In the genomic region with DNA sequence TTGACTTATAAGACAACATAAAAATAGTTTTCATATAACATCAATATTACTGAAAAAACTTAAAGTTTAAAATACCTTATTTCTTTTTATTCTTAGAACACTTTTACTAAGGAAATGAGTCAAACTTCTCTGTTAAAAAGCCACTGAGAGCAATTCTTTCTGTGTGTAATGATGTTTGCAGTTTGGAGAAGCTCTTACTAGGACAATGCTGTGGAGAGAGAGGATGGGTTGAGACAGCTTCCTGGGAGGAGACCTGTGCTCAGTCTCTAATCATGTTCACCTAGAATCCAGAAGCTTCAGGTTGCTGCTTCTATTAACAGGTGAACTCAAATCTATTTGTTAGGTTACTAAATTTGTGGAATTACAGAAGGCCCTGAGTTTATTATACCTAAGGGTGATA, we compare ENCODE assay signal across 19 cellular contexts.
"Had no signal": no experiment of that assay in that cellular context is flagged by ENCODE, and none has a peak within 500 bp of the region (broad histone marks: within the 10 kb centered on the region; RNA-seq: fewer than 3 reads in every experiment).

No MANE protein-coding gene starts in this region.

- H3K36me3 ChIP-seq: ascending aorta, esophagus squamous epithelium, pancreas, thyroid gland had no signal

- H3K9me3 ChIP-seq: ascending aorta, esophagus squamous epithelium, mucosa of descending colon, pancreas, thyroid gland had no signal

- H3K4me3 ChIP-seq: ascending aorta, esophagus squamous epithelium, mucosa of descending colon, pancreas, thyroid gland had no signal

- H3K4me3 Mint-ChIP-seq: activated CD4-positive, alpha-beta memory T cell treated with anti-CD3 and anti-CD28 coated beads for 36 hours; activated CD4-positive, alpha-beta T cell treated with anti-CD3 and anti-CD28 coated beads for 36 hours; activated CD8-positive, alpha-beta memory T cell treated with anti-CD3 and anti-CD28 coated beads, Interleukin-2, amount 10 ng/mL, durations not matched to agents 7 days and 5 days; activated naive CD4-positive, alpha-beta T cell treated with anti-CD3 and anti-CD28 coated beads for 36 hours; naive thymus-derived CD4-positive, alpha-beta T cell; stimulated activated naive B cell treated with anti-CD40 and anti-IgM and Interleukin-4, amounts not matched to agents 10 μg/mL and 1 μg/mL and 100 μg/mL, for 72 hours; T-cell had no signal

- FAIRE-seq: colon had no signal

- DNase-seq: activated CD4-positive, alpha-beta memory T cell treated with anti-CD3 and anti-CD28 coated beads for 36 hours; activated CD4-positive, alpha-beta T cell treated with anti-CD3 and anti-CD28 coated beads for 36 hours; activated CD8-positive, alpha-beta memory T cell treated with anti-CD3 and anti-CD28 coated beads, Interleukin-2, amount 10 ng/mL, durations not matched to agents 7 days and 5 days; activated naive CD4-positive, alpha-beta T cell treated with anti-CD3 and anti-CD28 coated beads for 36 hours; activated T-cell treated with anti-CD3 and anti-CD28 coated beads, Interleukin-2, amount 50 U/mL, for 1 hour; caudate nucleus; esophagus squamous epithelium; head of caudate nucleus; mucosa of descending colon; naive thymus-derived CD4-positive, alpha-beta T cell; pancreas; stimulated activated CD4-positive, alpha-beta T cell treated with anti-CD3 and anti-CD28 coated beads, Interleukin-2, amount 100 ng/mL, for 48 hours; stimulated activated naive B cell treated with anti-CD40 and anti-IgM and Interleukin-4, amounts not matched to agents 10 μg/mL and 1 μg/mL and 100 μg/mL, for 72 hours; T-cell; T1000; thyroid gland had no signal

- ATAC-seq: activated CD4-positive, alpha-beta T cell treated with anti-CD3 and anti-CD28 coated beads for 36 hours; activated CD8-positive, alpha-beta memory T cell treated with anti-CD3 and anti-CD28 coated beads, Interleukin-2, amount 10 ng/mL, durations not matched to agents 7 days and 5 days; mucosa of descending colon; naive thymus-derived CD4-positive, alpha-beta T cell; pancreas; stimulated activated naive B cell treated with anti-CD40 and anti-IgM and Interleukin-4, amounts not matched to agents 10 μg/mL and 1 μg/mL and 100 μg/mL, for 72 hours; T-cell had no signal

- H3K27ac ChIP-seq: ascending aorta, esophagus squamous epithelium, pancreas, thyroid gland had no signal

- H3K27ac Mint-ChIP-seq: activated CD4-positive, alpha-beta memory T cell treated with anti-CD3 and anti-CD28 coated beads for 36 hours; activated CD4-positive, alpha-beta T cell treated with anti-CD3 and anti-CD28 coated beads for 36 hours; activated CD8-positive, alpha-beta memory T cell treated with anti-CD3 and anti-CD28 coated beads, Interleukin-2, amount 10 ng/mL, durations not matched to agents 7 days and 5 days; activated naive CD4-positive, alpha-beta T cell treated with anti-CD3 and anti-CD28 coated beads for 36 hours; activated T-helper 2 cell treated with anti-CD3 and anti-CD28 coated beads, Interferon-gamma antibody, Interleukin-2, Interleukin-4, amounts not matched to agents 10 μg/mL and 5 μg/mL and 100 μg/mL, durations not matched to agents 14 hours and 24 hours and 36 hours; naive thymus-derived CD4-positive, alpha-beta T cell; stimulated activated naive B cell treated with anti-CD40 and anti-IgM and Interleukin-4, amounts not matched to agents 10 μg/mL and 1 μg/mL and 100 μg/mL, for 72 hours; T-cell had no signal

- H3K27me3 ChIP-seq: ascending aorta, esophagus squamous epithelium, pancreas, thyroid gland had no signal

- H3K9me3 Mint-ChIP-seq: activated CD4-positive, alpha-beta memory T cell treated with anti-CD3 and anti-CD28 coated beads for 36 hours; activated naive CD4-positive, alpha-beta T cell treated with anti-CD3 and anti-CD28 coated beads for 36 hours had no signal

- H3K4me1 ChIP-seq: ascending aorta, esophagus squamous epithelium, pancreas, thyroid gland had no signal

- H3K4me1 Mint-ChIP-seq: activated CD4-positive, alpha-beta T cell treated with anti-CD3 and anti-CD28 coated beads for 36 hours; activated CD8-positive, alpha-beta memory T cell treated with anti-CD3 and anti-CD28 coated beads, Interleukin-2, amount 10 ng/mL, durations not matched to agents 7 days and 5 days; naive thymus-derived CD4-positive, alpha-beta T cell; stimulated activated naive B cell treated with anti-CD40 and anti-IgM and Interleukin-4, amounts not matched to agents 10 μg/mL and 1 μg/mL and 100 μg/mL, for 72 hours; T-cell had no signal

- H3K36me3 Mint-ChIP-seq: activated CD4-positive, alpha-beta memory T cell treated with anti-CD3 and anti-CD28 coated beads for 36 hours; activated CD8-positive, alpha-beta memory T cell treated with anti-CD3 and anti-CD28 coated beads, Interleukin-2, amount 10 ng/mL, durations not matched to agents 7 days and 5 days; naive thymus-derived CD4-positive, alpha-beta T cell; stimulated activated naive B cell treated with anti-CD40 and anti-IgM and Interleukin-4, amounts not matched to agents 10 μg/mL and 1 μg/mL and 100 μg/mL, for 72 hours; T-cell had no signal

- H3K27me3 Mint-ChIP-seq: activated CD4-positive, alpha-beta memory T cell treated with anti-CD3 and anti-CD28 coated beads for 36 hours; activated CD4-positive, alpha-beta T cell treated with anti-CD3 and anti-CD28 coated beads for 36 hours; activated CD8-positive, alpha-beta memory T cell treated with anti-CD3 and anti-CD28 coated beads, Interleukin-2, amount 10 ng/mL, durations not matched to agents 7 days and 5 days; naive thymus-derived CD4-positive, alpha-beta T cell; T-cell had no signal
